11 cellular contexts compared by ENCODE assay signal in genomic region chrX:15946783-15947550, GRCh38.
DNase-seq lines count a peak whose midpoint lies in the region; ATAC-seq and TF ChIP-seq lines count a peak whose summit lies in the region.
"Had no signal": no experiment of that assay in that cellular context is flagged by ENCODE, and none has a peak within 500 bp of the region (broad histone marks: within the 10 kb centered on the region; RNA-seq: fewer than 3 reads in every experiment).

No MANE protein-coding gene starts in this region.

- peaks cover 0 to 48% of the 10 kb centered on the region in 2 donors for H3K27me3 ChIP-seq in breast epithelium

- TF ChIP-seq CTCF in MCF 10A (IDR thresholded peaks at IDR 0.05; ENCODE audit: unreplicated experiment) (no peak), breast epithelium (IDR thresholded peaks at IDR 0.05) (no peak), RWPE1 (conservative IDR thresholded peaks at IDR 0.05; ENCODE audit: low read depth) (no peak)

- intact Hi-C loops in MCF 10A (cut with micrococcal nuclease) (no loop called here), breast epithelium (cut with DNase I; ENCODE audit: low total_unique reads) (no loop called here), left cardiac atrium (cut with DNase I) (no loop called here)

- no peaks in the 10 kb centered on the region for H3K9me3 ChIP-seq in breast epithelium

- POLR2A ChIA-PET in MCF 10A (lab: Yijun Ruan, JAX) (interaction anchor here (0.6 to 0.7 kb wide), 2 partner anchors 25 to 416 kb away, joined by 3 to 4 read pairs; no protein-coding TSS in a partner anchor), RWPE1 (lab: Yijun Ruan, JAX; ENCODE audit: low non-redundant PET) (no interaction called here)

- H3K4me3 Mint-ChIP-seq in MCF 10A (ENCODE audit: unreplicated experiment), result peak overlapping the region; percentile 22
- H3K4me3 Mint-ChIP-seq: memory B cell had no signal

- H3K27ac ChIP-seq in breast epithelium, result no peak overlapping the region
- peak overlapping the region; percentile 54; the same call in 1 of the 2 replicates for H3K27ac ChIP-seq in RWPE1
- H3K27ac ChIP-seq: C4-2B had no signal

- no peak for TF ChIP-seq POLR2A in breast epithelium (IDR thresholded peaks at IDR 0.05)

- ATAC-seq in HG02884 (IDR thresholded peaks at IDR 0.05; ENCODE audit: unreplicated experiment) (no peak), left cardiac atrium (no peak)

- H3K9me3 Mint-ChIP-seq in MCF 10A (ENCODE audit: unreplicated experiment), result no peaks in the 10 kb centered on the region
- H3K9me3 Mint-ChIP-seq: memory B cell had no signal

- no peak overlapping the region for H3K4me3 ChIP-seq in breast epithelium

- peaks cover 21% of the 10 kb centered on the region for H3K4me1 Mint-ChIP-seq in MCF 10A (ENCODE audit: insufficient read depth, unreplicated experiment)

- no peaks in the 10 kb centered on the region for H3K4me1 ChIP-seq in breast epithelium

- H3K36me3 Mint-ChIP-seq in MCF 10A (ENCODE audit: insufficient read depth, unreplicated experiment), result no peaks in the 10 kb centered on the region

- H3K27me3 Mint-ChIP-seq in MCF 10A (ENCODE audit: insufficient read depth, unreplicated experiment), result peaks cover 49% of the 10 kb centered on the region

- no TSS peak for BruUV-seq in MCF 10A (replicated peaks; lab: Mats Ljungman, UMichigan)

- peak; percentile 96 for DNase-seq in MCF 10A (ENCODE audit: unreplicated experiment)
- no peak for DNase-seq in breast epithelium (ENCODE audit: low spot score in 2 of 2)
- DNase-seq in RWPE1 (ENCODE audit: low spot score), result peak; percentile 49
- peak; percentile 82 for DNase-seq in fibroblast of peridontal ligament (ENCODE audit: extremely low read depth)
- peak; percentile 78 for DNase-seq in stromal cell of bone marrow (ENCODE audit: low read depth)
- DNase-seq in left cardiac atrium, result no peak
- no peak for DNase-seq in activated T-cell treated with anti-CD3 and anti-CD28 coated beads, Interleukin-2, amount 50 U/mL, for 1 hour
- DNase-seq: stimulated activated CD4-positive, alpha-beta T cell treated with anti-CD3 and anti-CD28 coated beads, Interleukin-2, amount 100 ng/mL, for 48 hours had no signal

- CTCF ChIA-PET in MCF 10A (lab: Yijun Ruan, JAX) (interaction anchor here (0.7 kb wide), 1 partner anchor 36 kb away, joined by 3 read pairs; no protein-coding TSS in a partner anchor), RWPE1 (lab: Yijun Ruan, JAX) (no interaction called here)

- H3K36me3 ChIP-seq in breast epithelium, result no peaks in the 10 kb centered on the region

- no peak overlapping the region for H3K27ac Mint-ChIP-seq in MCF 10A (ENCODE audit: low read depth, unreplicated experiment)
- H3K27ac Mint-ChIP-seq: memory B cell had no signal

Comparison
In these comparisons a context has a peak if more than half of its experiments do, and no peak if none do; other contexts are left out.
1. DNase-seq: peak in MCF 10A (single experiment), RWPE1 (single experiment), fibroblast of peridontal ligament (single experiment) and stromal cell of bone marrow (single experiment); none in breast epithelium (0 of 2), left cardiac atrium (single experiment) and activated T-cell treated with anti-CD3 and anti-CD28 coated beads, Interleukin-2, amount 50 U/mL, for 1 hour (single experiment).